In the genomic region with DNA sequence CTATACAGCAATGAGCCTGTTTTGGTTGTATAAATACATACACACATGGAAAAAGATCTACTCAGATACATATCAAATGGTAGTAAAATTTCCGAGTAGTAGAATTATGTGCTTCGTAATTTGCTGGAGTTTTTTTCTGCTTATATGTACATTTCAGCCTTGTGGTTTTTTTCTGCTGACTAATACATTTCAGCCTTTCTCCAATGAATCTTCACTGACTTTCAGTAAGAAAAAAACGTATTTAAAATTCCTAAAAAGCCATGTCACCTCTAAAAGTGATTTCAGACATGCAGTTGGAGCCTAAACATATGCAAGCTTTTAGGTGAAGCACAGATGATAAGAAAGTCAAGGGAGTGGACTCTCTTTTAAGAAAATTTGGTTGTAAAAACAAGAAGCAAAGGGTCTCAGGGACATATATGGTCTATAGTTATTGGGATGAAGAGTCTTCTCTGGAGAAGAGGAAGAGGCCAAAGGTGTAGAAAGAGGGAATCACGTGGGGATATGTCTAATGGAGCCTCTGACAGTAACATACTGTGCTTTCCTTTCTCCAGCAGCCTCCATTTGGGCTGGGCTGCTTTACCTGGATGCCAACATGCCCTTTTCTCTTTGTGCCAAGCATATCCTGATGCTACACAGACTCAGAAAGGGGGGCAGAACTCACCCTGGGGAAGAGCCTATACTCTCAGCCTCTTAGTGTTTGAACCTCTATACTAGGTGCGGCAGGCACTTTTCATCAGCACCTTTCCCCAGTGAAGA, we compare ENCODE assay signal across 18 cellular contexts. TPM values are rescaled to one million over a fixed set of nuclear protein-coding genes. Genes with fewer than 3 reads are reported as not detected.
DNase-seq lines count a peak whose midpoint lies in the region; ATAC-seq and TF ChIP-seq lines count a peak whose summit lies in the region.
"Had no signal": no experiment of that assay in that cellular context is flagged by ENCODE, and none has a peak within 500 bp of the region (broad histone marks: within the 10 kb centered on the region; RNA-seq: fewer than 3 reads in every experiment).

No MANE protein-coding gene starts in this region.

- TF ChIP-seq CTCF in BJ (IDR thresholded peaks at IDR 0.05; ENCODE audit: insufficient read depth, low read depth, low read length) = no peak
- TF ChIP-seq CTCF in neural crest cell (conservative IDR thresholded peaks at IDR 0.05) = no peak
- no peak for TF ChIP-seq CTCF in transverse colon (IDR thresholded peaks at IDR 0.05)

- in situ Hi-C loops in transverse colon (cut with MboI; ENCODE audit: low pct_ligation_motif_present in 1 of 4, low pct_unique_long_range_greater_than_20kb in 1 of 4, low sequenced_read_pairs in 3 of 4) = no loop called here

- H3K4me3 Mint-ChIP-seq in neural crest cell = peak overlapping the region; percentile 82
- H3K4me3 Mint-ChIP-seq in activated T-cell treated with anti-CD3 and anti-CD28 coated beads, Interleukin-2, amount 50 U/mL, for 4 hours = no peak overlapping the region
- H3K4me3 Mint-ChIP-seq: activated CD4-positive, alpha-beta T cell treated with anti-CD3 and anti-CD28 coated beads for 36 hours had no signal

- POLR2A ChIA-PET in BJ (lab: Charles Lee) = interaction anchor here (0.7 kb wide), 1 partner anchor 176 kb away, joined by 3 read pairs; no protein-coding TSS in a partner anchor

- intact Hi-C loops in transverse colon (cut with DNase I; ENCODE audit: low total_unique reads) = no loop called here

- DNase-seq in BJ (ENCODE audit: low read depth) = peak; percentile 38
- DNase-seq in HT1080 (ENCODE audit: low read depth) = peak; percentile 49
- DNase-seq in cerebellum (ENCODE audit: low spot score) = peak; percentile 25
- DNase-seq in neural crest cell (ENCODE audit: low read depth, low spot score) = no peak
- DNase-seq in activated T-cell treated with anti-CD3 and anti-CD28 coated beads, Interleukin-2, amount 50 U/mL, for 4 hours = no peak
- no peak for DNase-seq in activated CD8-positive, alpha-beta memory T cell treated with anti-CD3 and anti-CD28 coated beads, Interleukin-2, amount 50 U/mL, for 4 hours
- DNase-seq in SHP77 treated with DMSO at 0.1 percent for 48 hours (lab: John Stamatoyannopoulos, UW) = no peak
- no peak for DNase-seq in transverse colon
- DNase-seq: activated CD4-positive, alpha-beta T cell treated with anti-CD3 and anti-CD28 coated beads for 36 hours; activated T-cell treated with anti-CD3 and anti-CD28 coated beads, Interleukin-2, amount 50 U/mL, for 1 hour; adrenal gland; DND-41; NCI-H187 treated with DMSO at 0.1 percent for 48 hours; NCI-H526 treated with DMSO at 0.1 percent for 48 hours; ovary had no signal

- no peak for ATAC-seq in activated T-cell treated with anti-CD3 and anti-CD28 coated beads, Interleukin-2, amount 50 U/mL, for 4 hours
- ATAC-seq: activated CD4-positive, alpha-beta T cell treated with anti-CD3 and anti-CD28 coated beads for 36 hours had no signal

- WGBS in transverse colon (ENCODE audit: low coverage in 1 of 2), 2 donors = 49 to 68% methylated on average over 4 to 5 of the region's 5 CpGs

- CTCF ChIA-PET in BJ (lab: Yijun Ruan, JAX) = no interaction called here

- no peak overlapping the region for H3K27ac Mint-ChIP-seq in neural crest cell (ENCODE audit: unreplicated experiment)
- H3K27ac Mint-ChIP-seq: activated CD4-positive, alpha-beta T cell treated with anti-CD3 and anti-CD28 coated beads for 36 hours had no signal

- no peak overlapping the region for H3K4me3 ChIP-seq in BJ (ENCODE audit: low read depth, low read length)
- H3K4me3 ChIP-seq in transverse colon = no peak overlapping the region
- H3K4me3 ChIP-seq: adrenal gland, ovary had no signal

- H3K9me3 Mint-ChIP-seq in neural crest cell = peaks cover 8% of the 10 kb centered on the region
- H3K9me3 Mint-ChIP-seq in activated T-cell treated with anti-CD3 and anti-CD28 coated beads, Interleukin-2, amount 50 U/mL, for 4 hours = peaks cover 15% of the 10 kb centered on the region

- no peak overlapping the region for H3K27ac ChIP-seq in transverse colon
- H3K27ac ChIP-seq: adrenal gland, HL-60, ovary, RWPE1 had no signal

- H3K36me3 Mint-ChIP-seq in neural crest cell (ENCODE audit: low read depth) = peaks cover 11% of the 10 kb centered on the region
- H3K36me3 Mint-ChIP-seq in activated T-cell treated with anti-CD3 and anti-CD28 coated beads, Interleukin-2, amount 50 U/mL, for 4 hours (ENCODE audit: insufficient read depth) = no peaks in the 10 kb centered on the region

- peaks cover 0 to 8% (median 3%) of the 10 kb centered on the region in 4 donors for H3K4me1 ChIP-seq in transverse colon

- H3K36me3 ChIP-seq in BJ (ENCODE audit: control insufficient read depth, insufficient read depth, low read length) (no peaks in the 10 kb centered on the region), transverse colon (no peaks in the 10 kb centered on the region)
- H3K36me3 ChIP-seq: adrenal gland, ovary had no signal

- H3K27me3 ChIP-seq in BJ (ENCODE audit: control insufficient read depth, insufficient read depth, low read length) (0 out of 2 replicates have a peak, but pooled peaks cover 3% of the 10 kb centered on the region), transverse colon (peaks cover 45% of the 10 kb centered on the region)
- H3K27me3 ChIP-seq: ovary had no signal

- TF ChIP-seq POLR2A in transverse colon (IDR thresholded peaks at IDR 0.05) = no peak

- no peak for TF ChIP-seq EP300 in transverse colon (IDR thresholded peaks at IDR 0.05; ENCODE audit: low read depth)

- peaks cover 29% of the 10 kb centered on the region for H3K27me3 Mint-ChIP-seq in neural crest cell (ENCODE audit: low read depth)
- H3K27me3 Mint-ChIP-seq in activated T-cell treated with anti-CD3 and anti-CD28 coated beads, Interleukin-2, amount 50 U/mL, for 4 hours (ENCODE audit: low read depth) = peaks cover 59% of the 10 kb centered on the region

- peaks cover 19% of the 10 kb centered on the region for H3K4me1 Mint-ChIP-seq in neural crest cell
- H3K4me1 Mint-ChIP-seq in activated T-cell treated with anti-CD3 and anti-CD28 coated beads, Interleukin-2, amount 50 U/mL, for 4 hours (ENCODE audit: low read depth) = peaks cover 10% of the 10 kb centered on the region

- peaks cover 0 to 7% of the 10 kb centered on the region in 2 donors for H3K9me3 ChIP-seq in transverse colon
- H3K9me3 ChIP-seq: adrenal gland, ovary had no signal

RNA-seq across cellular contexts. Expression of gene AMPH, which starts 2.4 kb away (rescaled TPM):
- 1.5 and 1.6 TPM in 2 replicates for polyA plus RNA-seq in BJ (2011; rRNA removed)
- polyA minus RNA-seq in BJ (2011; rRNA and poly(A)+ RNA removed) = 1.4 and 1.8 TPM in 2 replicates
- total RNA-seq in HT1080 (2014; rRNA removed; shearing (Covaris generic)) = 1.3 and 2.3 TPM in 2 replicates
- polyA plus RNA-seq in HT1080 (2015; cell fraction: cytosol; rRNA removed) = 0.16 and 0.58 TPM in 2 replicates
- 0.37 and 0.46 TPM in 2 replicates for polyA plus RNA-seq in HT1080 (2015; cell fraction: nucleus; rRNA removed)
- total RNA-seq in cerebellum = 42.5 TPM
- total RNA-seq in neural crest cell = 32.4 and 33.7 TPM in 2 replicates
- total RNA-seq in activated T-cell treated with anti-CD3 and anti-CD28 coated beads, Interleukin-2, amount 50 U/mL, for 4 hours = under 1 TPM in 2 of 3 donors, not detected in 1; 0.14 to 0.15 TPM
- total RNA-seq in transverse colon = 1 to 10 TPM in 3 of 4 donors, not detected in 1; 2.2 to 6.6 (median 5.9) TPM
- total RNA-seq: lung microvascular endothelial cell had no signal

Comparison
In these comparisons a context has a peak if more than half of its experiments do, and no peak if none do; other contexts are left out.
1. DNase-seq: peak in BJ (single experiment), HT1080 (single experiment) and cerebellum (single experiment); none in neural crest cell (single experiment), activated T-cell treated with anti-CD3 and anti-CD28 coated beads, Interleukin-2, amount 50 U/mL, for 4 hours (single experiment), activated CD8-positive, alpha-beta memory T cell treated with anti-CD3 and anti-CD28 coated beads, Interleukin-2, amount 50 U/mL, for 4 hours (single experiment), SHP77 treated with DMSO at 0.1 percent for 48 hours (single experiment) and transverse colon (single experiment).